Comparison of ENCODE assay signal across 1 cellular context in genomic region chr1:111481387-111482221, GRCh38.
TF ChIP-seq lines count a peak whose summit lies in the region.

No MANE protein-coding gene starts in this region.

TF ChIP-seq in GM23338, 12 proteins besides CTCF, POLR2A, EP300 and RAD21 (continued from another document):
- TF ChIP-seq REST (IDR thresholded peaks at IDR 0.05; ENCODE audit: unreplicated experiment) (no peak), STAT1 (IDR thresholded peaks at IDR 0.05; ENCODE audit: unreplicated experiment) (no peak), JUNB (IDR thresholded peaks at IDR 0.05; ENCODE audit: unreplicated experiment) (no peak)
- TF ChIP-seq, protein P1, sequence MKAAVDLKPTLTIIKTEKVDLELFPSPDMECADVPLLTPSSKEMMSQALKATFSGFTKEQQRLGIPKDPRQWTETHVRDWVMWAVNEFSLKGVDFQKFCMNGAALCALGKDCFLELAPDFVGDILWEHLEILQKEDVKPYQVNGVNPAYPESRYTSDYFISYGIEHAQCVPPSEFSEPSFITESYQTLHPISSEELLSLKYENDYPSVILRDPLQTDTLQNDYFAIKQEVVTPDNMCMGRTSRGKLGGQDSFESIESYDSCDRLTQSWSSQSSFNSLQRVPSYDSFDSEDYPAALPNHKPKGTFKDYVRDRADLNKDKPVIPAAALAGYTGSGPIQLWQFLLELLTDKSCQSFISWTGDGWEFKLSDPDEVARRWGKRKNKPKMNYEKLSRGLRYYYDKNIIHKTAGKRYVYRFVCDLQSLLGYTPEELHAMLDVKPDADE (IDR thresholded peaks at IDR 0.05) = no peak
